8 cellular contexts compared by ENCODE assay signal in the genomic region with DNA sequence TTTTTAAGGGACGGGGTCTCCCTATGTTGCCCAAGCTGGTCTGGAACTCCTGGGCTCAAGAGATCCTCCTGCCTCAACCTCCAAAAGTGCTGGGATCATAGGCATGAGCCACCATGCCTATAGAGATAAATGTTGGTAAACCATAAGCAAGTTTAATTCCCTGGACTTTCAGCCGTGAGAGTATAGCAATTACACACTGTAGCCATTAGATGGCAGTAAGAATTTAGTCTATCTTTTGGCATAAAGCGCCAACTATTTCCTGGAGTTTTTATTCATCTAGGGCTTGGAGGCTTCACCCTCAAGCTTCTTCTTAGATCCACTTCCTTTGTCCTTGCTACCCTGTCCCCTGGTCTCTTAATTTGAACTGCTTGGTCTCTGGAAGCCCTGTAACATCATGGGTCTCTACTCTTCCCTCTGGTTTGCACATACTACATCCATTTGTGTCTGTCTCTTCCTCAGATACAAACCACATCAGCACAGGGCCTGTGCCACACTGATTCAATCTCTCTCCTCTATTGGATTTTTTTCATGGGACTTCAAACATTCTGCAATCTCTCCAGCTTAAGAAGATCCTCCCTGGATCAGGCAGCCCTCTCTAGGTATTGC. TPM values are rescaled to one million over a fixed set of nuclear protein-coding genes. Genes with fewer than 3 reads are reported as not detected.
DNase-seq lines count a peak whose midpoint lies in the region; ATAC-seq and TF ChIP-seq lines count a peak whose summit lies in the region.

No MANE protein-coding gene starts in this region.

- peaks cover 4% of the 10 kb centered on the region for H3K27me3 Mint-ChIP-seq in CD4-positive, alpha-beta T cell
- peaks cover 14% of the 10 kb centered on the region for H3K27me3 Mint-ChIP-seq in WTC11 (ENCODE audit: low read depth)

- POLR2A ChIA-PET in CD4-positive, alpha-beta T cell (lab: Charles Lee), result interaction anchor here (1.2 kb wide), 1 partner anchor 94 kb away, joined by 6 read pairs; the partner anchor contains the start of gene EIF3F
- POLR2A ChIA-PET in WTC11 (lab: Charles Lee), result interaction anchor here (1.7 kb wide), 1 partner anchor 94 kb away, joined by 7 read pairs; the partner anchor contains the start of gene EIF3F

- H3K9me3 ChIP-seq in CD4-positive, alpha-beta T cell (ENCODE audit: control insufficient read depth, low read length), result no peaks in the 10 kb centered on the region
- H3K9me3 ChIP-seq in heart left ventricle, result peaks cover 0 to 6% (median 0%) of the 10 kb centered on the region in 12 donors

- no peak overlapping the region for H3K27ac Mint-ChIP-seq in CD4-positive, alpha-beta T cell
- no peak overlapping the region for H3K27ac Mint-ChIP-seq in WTC11

- H3K27ac ChIP-seq in CD4-positive, alpha-beta T cell (ENCODE audit: low read depth, low read length), result no peak overlapping the region
- no peak overlapping the region for H3K27ac ChIP-seq in heart left ventricle

- DNase-seq in CD4-positive, alpha-beta T cell, result peak in 1 of 10 experiments; percentile 3
- DNase-seq in NCI-H2081 treated with DMSO at 0.1 percent for 48 hours (lab: John Stamatoyannopoulos, UW), result peak; percentile 4
- DNase-seq in WTC11 (ENCODE audit: low spot score), result no peak
- DNase-seq in heart left ventricle, result no peak
- no peak for DNase-seq in sciatic nerve (ENCODE audit: low spot score)
- no peak for DNase-seq in cerebellar nuclear complex (lab: John Stamatoyannopoulos, UW)

- peak; percentile 73 for TF ChIP-seq CTCF in CD4-positive, alpha-beta T cell (IDR thresholded peaks at IDR 0.05)
- peak; percentile 52 for TF ChIP-seq CTCF in WTC11 (IDR thresholded peaks at IDR 0.05)
- peak; percentile 48 to 79 (median 67) for TF ChIP-seq CTCF in heart left ventricle (IDR thresholded peaks at IDR 0.05)

- no peaks in the 10 kb centered on the region for H3K27me3 ChIP-seq in CD4-positive, alpha-beta T cell (ENCODE audit: control insufficient read depth, insufficient read depth, low read length)
- H3K27me3 ChIP-seq in heart left ventricle, result peaks cover 0 to 3% (median 0%) of the 10 kb centered on the region in 9 donors

- TF ChIP-seq POLR2A in heart left ventricle (IDR thresholded peaks at IDR 0.05), result no peak

- 19 to 28% (median 22%) methylated on average over 3 of the region's 3 CpGs for WGBS in heart left ventricle, 4 donors

- no peaks in the 10 kb centered on the region for H3K36me3 Mint-ChIP-seq in CD4-positive, alpha-beta T cell (ENCODE audit: low read depth)
- H3K36me3 Mint-ChIP-seq in WTC11, result no peaks in the 10 kb centered on the region

- H3K36me3 ChIP-seq in heart left ventricle, result no peaks in the 10 kb centered on the region

- CTCF ChIA-PET in CD4-positive, alpha-beta T cell (lab: Charles Lee), result interaction anchor here (1.4 to 4.0 kb wide), 4 partner anchors 9 to 206 kb away, joined by 4 to 25 read pairs (median 5); partner anchors contain the start of gene EIF3F
- CTCF ChIA-PET in WTC11 (lab: Charles Lee), result interaction anchor here (0.6 to 4.5 kb wide), 16 partner anchors 9 to 207 kb away, joined by 3 to 68 read pairs (median 4); partner anchors contain the start of gene EIF3F

- H3K4me3 ChIP-seq in heart left ventricle, result no peak overlapping the region

- ATAC-seq in CD4-positive, alpha-beta T cell (ENCODE audit: poor library complexity), result peak; percentile 67
- ATAC-seq in GM18858 (IDR thresholded peaks at IDR 0.05; ENCODE audit: unreplicated experiment) (peak; percentile 44), HG02970 (IDR thresholded peaks at IDR 0.05; ENCODE audit: low FRiP score, unreplicated experiment) (peak; percentile 48), WTC11 (peak; percentile 83), heart left ventricle (peak in 2 of 4 donors; percentile 45 to 56), sciatic nerve (peak; percentile 24)

- no peaks in the 10 kb centered on the region for H3K9me3 Mint-ChIP-seq in CD4-positive, alpha-beta T cell
- H3K9me3 Mint-ChIP-seq in WTC11, result no peaks in the 10 kb centered on the region

- no peak overlapping the region for H3K4me3 Mint-ChIP-seq in CD4-positive, alpha-beta T cell
- no peak overlapping the region for H3K4me3 Mint-ChIP-seq in WTC11

- intact Hi-C loops in CD4-positive, alpha-beta T cell (cut with DNase I, micrococcal nuclease), result loop anchor here (1.0 to 2.0 kb wide), 2 partner anchors 94 to 206 kb away; partner anchors contain the start of gene EIF3F (in 2 of the 2)
- intact Hi-C loops in heart left ventricle (cut with DNase I), result loop anchor here (1.0 to 10.0 kb wide), 7 partner anchors 89 to 204 kb away; partner anchors contain the start of gene EIF3F (in 7 of the 10)
- intact Hi-C loops in sciatic nerve (cut with DNase I), result loop anchor here (5.0 kb wide), 1 partner anchor 94 kb away; the partner anchor contains the start of gene EIF3F

- H3K4me1 ChIP-seq in heart left ventricle, result peaks cover 0 to 8% (median 0%) of the 10 kb centered on the region in 12 donors

- peaks cover 7% of the 10 kb centered on the region for H3K4me1 Mint-ChIP-seq in CD4-positive, alpha-beta T cell (ENCODE audit: low read depth)
- H3K4me1 Mint-ChIP-seq in WTC11, result peaks cover 6% of the 10 kb centered on the region

TF ChIP-seq in WTC11, 78 proteins besides CTCF, POLR2A, EP300 and RAD21:
- no peak for TF ChIP-seq MYBL2 (CRISPR knock-in tag; IDR thresholded peaks at IDR 0.05)
- no peak for TF ChIP-seq ZNF219 (CRISPR knock-in tag; IDR thresholded peaks at IDR 0.05; ENCODE audit: borderline replicate concordance)
- TF ChIP-seq, protein P1, sequence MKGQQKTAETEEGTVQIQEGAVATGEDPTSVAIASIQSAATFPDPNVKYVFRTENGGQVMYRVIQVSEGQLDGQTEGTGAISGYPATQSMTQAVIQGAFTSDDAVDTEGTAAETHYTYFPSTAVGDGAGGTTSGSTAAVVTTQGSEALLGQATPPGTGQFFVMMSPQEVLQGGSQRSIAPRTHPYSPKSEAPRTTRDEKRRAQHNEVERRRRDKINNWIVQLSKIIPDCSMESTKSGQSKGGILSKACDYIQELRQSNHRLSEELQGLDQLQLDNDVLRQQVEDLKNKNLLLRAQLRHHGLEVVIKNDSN (CRISPR knock-in tag; IDR thresholded peaks at IDR 0.05), result no peak
- no peak for TF ChIP-seq ZNF416 (CRISPR knock-in tag; IDR thresholded peaks at IDR 0.05)
- TF ChIP-seq GTF2I (CRISPR knock-in tag; conservative IDR thresholded peaks at IDR 0.05), result no peak
- TF ChIP-seq ZNF671 (CRISPR knock-in tag; IDR thresholded peaks at IDR 0.05), result no peak
- no peak for TF ChIP-seq ATF2 (CRISPR knock-in tag; IDR thresholded peaks at IDR 0.05; ENCODE audit: borderline replicate concordance, low read depth)
- no peak for TF ChIP-seq FOXJ3 (CRISPR knock-in tag; IDR thresholded peaks at IDR 0.05; ENCODE audit: borderline replicate concordance)
- no peak for TF ChIP-seq ATF3 (CRISPR knock-in tag; conservative IDR thresholded peaks at IDR 0.05)
- TF ChIP-seq, protein P2, sequence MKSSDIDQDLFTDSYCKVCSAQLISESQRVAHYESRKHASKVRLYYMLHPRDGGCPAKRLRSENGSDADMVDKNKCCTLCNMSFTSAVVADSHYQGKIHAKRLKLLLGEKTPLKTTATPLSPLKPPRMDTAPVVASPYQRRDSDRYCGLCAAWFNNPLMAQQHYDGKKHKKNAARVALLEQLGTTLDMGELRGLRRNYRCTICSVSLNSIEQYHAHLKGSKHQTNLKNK (CRISPR knock-in tag; IDR thresholded peaks at IDR 0.05), result no peak
- TF ChIP-seq ZNF263 (CRISPR knock-in tag; IDR thresholded peaks at IDR 0.05; ENCODE audit: low read depth), result no peak
- TF ChIP-seq, protein P3, sequence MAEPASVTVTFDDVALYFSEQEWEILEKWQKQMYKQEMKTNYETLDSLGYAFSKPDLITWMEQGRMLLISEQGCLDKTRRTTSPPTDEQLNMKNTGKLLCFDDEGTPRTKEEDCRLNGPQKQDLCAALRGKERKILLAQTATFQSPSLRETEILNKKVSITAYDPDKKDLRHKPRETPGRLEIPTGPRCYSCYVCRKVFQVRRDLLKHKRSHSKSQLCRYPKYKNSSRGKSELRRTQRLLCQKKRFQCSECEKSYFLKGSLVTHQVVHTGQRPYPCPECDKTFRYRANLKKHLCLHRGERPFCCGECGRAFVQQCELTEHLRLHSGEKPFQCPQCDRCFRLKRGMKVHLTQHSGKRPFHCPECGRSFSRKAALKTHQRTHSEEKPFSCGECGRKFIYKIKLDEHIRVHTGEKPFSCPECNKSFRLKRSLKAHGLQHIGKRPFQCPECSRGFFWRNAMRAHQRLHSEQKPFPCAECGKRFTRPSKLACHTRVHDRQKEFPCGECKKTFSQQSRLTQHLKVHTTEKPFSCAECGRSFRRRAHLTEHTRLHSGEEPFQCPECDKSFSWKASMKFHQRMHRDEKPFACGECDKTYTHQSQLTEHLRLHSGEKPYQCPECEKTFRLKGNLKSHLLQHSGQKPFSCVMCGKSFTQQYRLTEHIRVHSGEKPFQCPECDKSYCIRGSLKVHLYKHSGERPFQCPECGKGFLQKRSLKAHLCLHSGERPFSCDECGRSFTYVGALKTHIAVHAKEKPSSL (CRISPR knock-in tag; conservative IDR thresholded peaks at IDR 0.05), result no peak

RNA-seq across cellular contexts. Expression of gene OR10A6, which starts 38.2 kb away (rescaled TPM):
- total RNA-seq in CD4-positive, alpha-beta T cell, result not detected
- total RNA-seq in WTC11 (2021) (not detected in 3 replicates), heart left ventricle (not detected), sciatic nerve (not detected)
- polyA plus RNA-seq in heart left ventricle, result not detected

RNA-seq across cellular contexts. Expression of gene OR10A3, which starts 48.7 kb away (rescaled TPM):
- not detected for total RNA-seq in CD4-positive, alpha-beta T cell
- total RNA-seq in WTC11 (2021), result not detected in 3 replicates
- total RNA-seq in heart left ventricle, result not detected
- not detected for polyA plus RNA-seq in heart left ventricle
- not detected for total RNA-seq in sciatic nerve
